8 cellular contexts compared by ENCODE assay signal in genomic region chr3:48609088-48610005, GRCh38. TPM values are rescaled to one million over a fixed set of nuclear protein-coding genes. Genes with fewer than 3 reads are reported as not detected.
DNase-seq lines count a peak whose midpoint lies in the region; TF ChIP-seq lines count a peak whose summit lies in the region.

Gene UQCRC1, minus strand, starts transcription at chr3:48609646. Its CDS starts 26 bp downstream, at chr3:48609620.

- no peak within 1 kb of the TSS for H2BK20ac ChIP-seq in H9 (ENCODE audit: low read depth, low read length, poor library complexity, severe bottlenecking)

- peak within 1 kb of the TSS; percentile 86 to 99 (median 99); a peak in 6 of 7 replicates for H3K27ac Mint-ChIP-seq in H9
- H3K27ac Mint-ChIP-seq in neural crest cell (ENCODE audit: unreplicated experiment), result peak within 1 kb of the TSS; percentile 98

- H3K9me3 ChIP-seq in H9 (ENCODE audit: control insufficient read depth, low read depth, low read length) (no peaks in the 10 kb centered on the region), stomach smooth muscle (ENCODE audit: control insufficient read depth in 2 of 2, low read length in 2 of 2) (no peaks in the 10 kb centered on the region)

- H2BK120ac ChIP-seq in H9 (ENCODE audit: low read depth, low read length, poor library complexity, severe bottlenecking), result no peak within 1 kb of the TSS

- peak within 1 kb of the TSS; percentile 98 for H3K4me3 ChIP-seq in fibroblast of villous mesenchyme (ENCODE audit: low read depth, low read length)
- H3K4me3 ChIP-seq in stomach smooth muscle (ENCODE audit: low read length in 2 of 2), result peak within 1 kb of the TSS; percentile 87 to 99

- peak within 1 kb of the TSS; percentile 83 for H3K4me2 ChIP-seq in H9 (ENCODE audit: insufficient read depth, insufficient read length, low read length)

- DNase-seq in GDM1 (lab: John Stamatoyannopoulos, UW), result peak; percentile 93
- peak; percentile 95 for DNase-seq in H9
- peak; percentile 85 for DNase-seq in M059J (ENCODE audit: low read depth)
- peak; percentile 63 for DNase-seq in SIG-M5 (lab: John Stamatoyannopoulos, UW)
- DNase-seq in activated gamma-delta T cell treated with Interleukin-2 at 50 U/mL for 16 hours, result peak; percentile 89
- peak; percentile 93 for DNase-seq in fibroblast of villous mesenchyme (ENCODE audit: low read depth)
- DNase-seq in neural crest cell (ENCODE audit: low read depth, low spot score), result peak; percentile 89

- H2AFZ ChIP-seq in H9 (ENCODE audit: low read length), result no peak within 1 kb of the TSS

- H3K4me1 ChIP-seq in H9 (ENCODE audit: insufficient read depth, low read length) (no peaks in the 10 kb centered on the region), stomach smooth muscle (ENCODE audit: control insufficient read depth, insufficient read depth, low read length) (peaks cover 19% of the 10 kb centered on the region)

- peak within 1 kb of the TSS; percentile 97 for H3K9ac ChIP-seq in H9 (ENCODE audit: extremely low read depth, insufficient read length, low read length)
- H3K9ac ChIP-seq in stomach smooth muscle (ENCODE audit: low read length in 2 of 2), result peak within 1 kb of the TSS; percentile 80 to 96

- peaks cover 3% of the 10 kb centered on the region for H3K23me2 ChIP-seq in H9 (ENCODE audit: insufficient read length, low read depth, low read length, poor library complexity, severe bottlenecking)

- H3K14ac ChIP-seq in H9 (ENCODE audit: insufficient read depth, low read length), result peak within 1 kb of the TSS; percentile 99

- H3K27ac ChIP-seq in H9 (ENCODE audit: insufficient read length, low read depth, low read length), result no peak within 1 kb of the TSS
- peak within 1 kb of the TSS; percentile 82 for H3K27ac ChIP-seq in stomach smooth muscle (ENCODE audit: low read length)

- WGBS in H9 (ENCODE audit: extremely low coverage, insufficient read length, low lambda C conversion rate), result no CpG with 5 or more reads among the region's 86 CpGs

- H3K36me3 Mint-ChIP-seq in H9 (ENCODE audit: insufficient read depth in 1 of 3, low read depth in 3 of 3), result peaks cover 25 to 49% (median 46%) of the 10 kb centered on the region in 3 experiments
- peaks cover 4% of the 10 kb centered on the region for H3K36me3 Mint-ChIP-seq in neural crest cell (ENCODE audit: low read depth)

- H3K27me3 ChIP-seq in H9 (ENCODE audit: insufficient read depth, low read length), result no peaks in the 10 kb centered on the region
- H3K27me3 ChIP-seq in stomach smooth muscle (ENCODE audit: control insufficient read depth in 1 of 2, insufficient read depth in 2 of 2, low read length in 2 of 2), result no peaks in the 10 kb centered on the region

- H3K4me3 Mint-ChIP-seq in H9 (peak within 1 kb of the TSS; percentile 98 to 99), neural crest cell (peak within 1 kb of the TSS; percentile 99)

- peaks cover 13 to 16% of the 10 kb centered on the region in 2 donors for H3K36me3 ChIP-seq in stomach smooth muscle (ENCODE audit: control insufficient read depth in 2 of 2, insufficient read depth in 2 of 2, low read length in 2 of 2)

- no peak within 1 kb of the TSS for H3T11ph ChIP-seq in H9 (ENCODE audit: low read length)

- H3K79me2 ChIP-seq in H9 (ENCODE audit: insufficient read depth, low read length), result peaks cover 6% of the 10 kb centered on the region; the same call in 1 of the 2 replicates

- H2BK12ac ChIP-seq in H9 (ENCODE audit: insufficient read length, low read depth, low read length), result no peak within 1 kb of the TSS

- peaks cover 12% of the 10 kb centered on the region in 2 experiments for H3K4me1 Mint-ChIP-seq in H9
- H3K4me1 Mint-ChIP-seq in neural crest cell, result peaks cover 20% of the 10 kb centered on the region

- no peaks in the 10 kb centered on the region for H3K27me3 Mint-ChIP-seq in H9 (ENCODE audit: low read depth)
- H3K27me3 Mint-ChIP-seq in neural crest cell (ENCODE audit: low read depth), result peaks cover 6% of the 10 kb centered on the region

- no peaks in the 10 kb centered on the region for H3K9me3 Mint-ChIP-seq in H9
- no peaks in the 10 kb centered on the region for H3K9me3 Mint-ChIP-seq in neural crest cell

- H4K5ac ChIP-seq in H9 (ENCODE audit: insufficient read length, low read depth, low read length), result peak within 1 kb of the TSS; percentile 89

- H3K79me1 ChIP-seq in H9 (ENCODE audit: insufficient read depth, low read depth, low read length, poor library complexity, severe bottlenecking), result no peaks in the 10 kb centered on the region

- no peak within 1 kb of the TSS for H3K56ac ChIP-seq in H9 (ENCODE audit: insufficient read length, low read depth, low read length)

- no peak within 1 kb of the TSS; the same call in 1 of the 2 replicates for H3K4ac ChIP-seq in H9 (ENCODE audit: low read depth, low read length)

- H4K20me1 ChIP-seq in H9 (ENCODE audit: control insufficient read depth, insufficient read depth, insufficient read length), result no peaks in the 10 kb centered on the region

- TF ChIP-seq CTCF in H9 (conservative IDR thresholded peaks at IDR 0.05) (peak; percentile 73), fibroblast of villous mesenchyme (IDR thresholded peaks at IDR 0.05; ENCODE audit: insufficient read depth, low read depth, low read length) (peak; percentile 70), neural crest cell (conservative IDR thresholded peaks at IDR 0.05) (peak; percentile 72)

- H3K18ac ChIP-seq in H9 (ENCODE audit: insufficient read length, low read depth, low read length), result peak within 1 kb of the TSS; percentile 97

- H4K91ac ChIP-seq in H9 (ENCODE audit: insufficient read length, low read depth, low read length), result no peak within 1 kb of the TSS

- no peak within 1 kb of the TSS for H3K23ac ChIP-seq in H9 (ENCODE audit: insufficient read length, low read depth, low read length)

- no peak within 1 kb of the TSS for H2BK15ac ChIP-seq in H9 (ENCODE audit: low read depth, low read length)

- no peak within 1 kb of the TSS for H4K8ac ChIP-seq in H9 (replicated peaks; ENCODE audit: insufficient read length, low read depth, low read length)

- H2BK5ac ChIP-seq in H9 (ENCODE audit: insufficient read length, low read length), result no peak within 1 kb of the TSS

- no peak within 1 kb of the TSS for H2AK5ac ChIP-seq in H9 (ENCODE audit: insufficient read length, low read length)

RNA-seq across cellular contexts. Expression of gene UQCRC1, which starts in this region (rescaled TPM):
- total RNA-seq in H9 (2021) (285 and 299 TPM in 2 replicates), fibroblast of villous mesenchyme (405 and 418 TPM in 2 replicates), neural crest cell (288 and 297 TPM in 2 replicates)
- total RNA-seq in M059J (2014; rRNA removed; shearing (Covaris generic)), result 147 and 314 TPM in 2 replicates
